In the genomic region with DNA sequence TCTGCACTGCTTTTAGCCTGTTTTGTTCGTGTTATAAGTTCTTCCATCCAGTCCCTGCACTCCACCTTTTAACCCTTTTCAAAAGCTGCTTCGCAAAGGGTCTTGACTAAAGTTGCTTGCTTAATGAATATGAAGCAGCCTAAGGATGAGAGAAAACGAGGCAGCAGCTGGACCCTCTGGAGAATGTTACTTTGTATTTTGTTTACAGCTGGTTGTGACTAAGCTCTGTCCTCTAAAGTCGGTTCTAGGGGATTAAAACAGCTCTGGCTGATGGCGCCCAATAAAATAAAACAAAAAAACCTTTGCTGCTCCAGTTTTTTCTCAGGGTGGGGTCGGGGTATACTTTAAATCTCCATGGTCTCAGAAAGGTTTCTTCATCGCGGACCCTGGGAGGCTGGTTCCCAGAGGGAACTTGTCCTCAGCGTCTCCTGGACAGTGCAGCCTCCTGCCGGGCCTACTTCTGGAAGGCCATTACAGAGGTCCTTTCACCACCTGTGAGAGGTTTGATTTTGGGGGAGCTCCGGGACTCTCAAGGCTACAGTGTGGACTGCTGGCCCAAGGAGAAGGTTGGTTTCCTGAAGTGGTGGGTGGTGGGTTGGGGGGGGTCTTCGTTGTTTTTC, we compare ENCODE assay signal across 8 cellular contexts. TPM values are rescaled to one million over a fixed set of nuclear protein-coding genes. Genes with fewer than 3 reads are reported as not detected.
DNase-seq lines count a peak whose midpoint lies in the region; ATAC-seq, FAIRE-seq and TF ChIP-seq lines count a peak whose summit lies in the region.

No MANE protein-coding gene starts in this region.

- no peak overlapping the region for H2AFZ ChIP-seq in mesenchymal stem cell (ENCODE audit: low read depth, low read length)

- H2BK15ac ChIP-seq in mesenchymal stem cell (ENCODE audit: low read depth, poor library complexity, severe bottlenecking), result no peak overlapping the region

- H3K4me1 ChIP-seq in CD8-positive, alpha-beta memory T cell (ENCODE audit: insufficient read depth, low read length), result peaks cover 37% of the 10 kb centered on the region
- H3K4me1 ChIP-seq in mesenchymal stem cell (ENCODE audit: control insufficient read depth, insufficient read depth, low read depth, low read length), result peaks cover 8% of the 10 kb centered on the region

- peak overlapping the region; percentile 52 for H3K4me3 ChIP-seq in CD8-positive, alpha-beta memory T cell (ENCODE audit: low read length)
- peak overlapping the region; percentile 46 to 91 for H3K4me3 ChIP-seq in mesenchymal stem cell (ENCODE audit: insufficient read depth in 1 of 2, low read depth in 1 of 2, low read length in 2 of 2)

- FAIRE-seq in HTR-8/SVneo (lab: Jason Lieb, UNC), result no peak

- no peaks in the 10 kb centered on the region for H3K9me3 ChIP-seq in CD8-positive, alpha-beta memory T cell (ENCODE audit: low read length)
- H3K9me3 ChIP-seq in KOPT-K1 (ENCODE audit: insufficient read depth, low read length, poor library complexity, severe bottlenecking) (no peaks in the 10 kb centered on the region), mesenchymal stem cell (ENCODE audit: control insufficient read depth, low read length) (no peaks in the 10 kb centered on the region)

- H2AK5ac ChIP-seq in mesenchymal stem cell (ENCODE audit: low read length, severe bottlenecking), result peak overlapping the region; percentile 54

- no peak overlapping the region for H3K18ac ChIP-seq in mesenchymal stem cell (ENCODE audit: low read depth in 1 of 2, low read length in 2 of 2)

- no peak overlapping the region for H2BK12ac ChIP-seq in mesenchymal stem cell (ENCODE audit: low read length in 2 of 2)

- no peak overlapping the region for H3K14ac ChIP-seq in mesenchymal stem cell (ENCODE audit: low read length in 2 of 2)

- ATAC-seq in HG03378 (IDR thresholded peaks at IDR 0.05; ENCODE audit: unreplicated experiment), result no peak

- H2BK5ac ChIP-seq in mesenchymal stem cell (ENCODE audit: low read depth, low read length, poor library complexity, severe bottlenecking), result no peak overlapping the region

- peaks cover 0 to 3% of the 10 kb centered on the region in 2 donors for H3K27me3 Mint-ChIP-seq in CD8-positive, alpha-beta memory T cell
- peaks cover 18% of the 10 kb centered on the region for H3K27me3 Mint-ChIP-seq in brain

- H4K91ac ChIP-seq in mesenchymal stem cell (ENCODE audit: low read length), result peak overlapping the region; percentile 5

- no peaks in the 10 kb centered on the region for H3K9me3 Mint-ChIP-seq in CD8-positive, alpha-beta memory T cell
- no peaks in the 10 kb centered on the region for H3K9me3 Mint-ChIP-seq in brain

- 54% methylated on average over 12 of the region's 12 CpGs for WGBS in mesenchymal stem cell

- peak overlapping the region in 1 of 2 experiments; percentile 89 for H3K4ac ChIP-seq in mesenchymal stem cell (ENCODE audit: low read depth in 1 of 2, low read length in 2 of 2)

- no peaks in the 10 kb centered on the region for H3K27me3 ChIP-seq in CD8-positive, alpha-beta memory T cell (ENCODE audit: insufficient read depth, low read length, poor library complexity, severe bottlenecking)
- H3K27me3 ChIP-seq in mesenchymal stem cell (ENCODE audit: control insufficient read depth in 1 of 2, insufficient read depth in 1 of 2, low read length in 2 of 2), result no peaks in the 10 kb centered on the region

- POLR2A ChIA-PET in CD8-positive, alpha-beta memory T cell (lab: Charles Lee), result interaction anchor here (0.6 to 5.1 kb wide), 18 partner anchors 9 to 292 kb away, joined by 3 to 153 read pairs (median 6); a partner anchor contains a TSS

- H3K27ac Mint-ChIP-seq in CD8-positive, alpha-beta memory T cell, result peak overlapping the region; percentile 93 to 99 (median 98)
- H3K27ac Mint-ChIP-seq in brain, result peak overlapping the region; percentile 97 to 99 (median 99)

- peak overlapping the region; percentile 52 for H3K27ac ChIP-seq in CD8-positive, alpha-beta memory T cell (ENCODE audit: low read depth, low read length)
- peak overlapping the region; percentile 82 for H3K27ac ChIP-seq in KOPT-K1 (ENCODE audit: low read depth, low read length, poor library complexity, severe bottlenecking)
- H3K27ac ChIP-seq in mesenchymal stem cell (ENCODE audit: low read length, poor library complexity, severe bottlenecking), result peak overlapping the region; percentile 69

- peaks cover 29% of the 10 kb centered on the region for H3K36me3 ChIP-seq in CD8-positive, alpha-beta memory T cell (ENCODE audit: insufficient read depth, low read length)
- H3K36me3 ChIP-seq in KOPT-K1 (ENCODE audit: insufficient read depth, low read length) (peaks cover 82% of the 10 kb centered on the region), mesenchymal stem cell (ENCODE audit: control insufficient read depth in 1 of 2, insufficient read depth in 2 of 2, low read depth in 1 of 2, low read length in 2 of 2) (peaks cover 21 to 50% of the 10 kb centered on the region in 2 experiments)

- DNase-seq in CD8-positive, alpha-beta memory T cell, result no peak
- DNase-seq in mesenchymal stem cell (peak; percentile 74), SIG-M5 (lab: John Stamatoyannopoulos, UW) (no peak), NCI-H510A (lab: John Stamatoyannopoulos, UW) (no peak), HTR-8/SVneo (ENCODE audit: insufficient read length, low spot score) (no peak)

- no peak for TF ChIP-seq CTCF in brain (conservative IDR thresholded peaks at IDR 0.05)

- no peak overlapping the region for H3K23ac ChIP-seq in mesenchymal stem cell (ENCODE audit: low read length in 2 of 2)

- H3K4me1 Mint-ChIP-seq in CD8-positive, alpha-beta memory T cell, result peaks cover 55 to 66% (median 66%) of the 10 kb centered on the region in 3 donors
- peaks cover 58% of the 10 kb centered on the region for H3K4me1 Mint-ChIP-seq in brain

- peak overlapping the region; percentile 83 for H3K9ac ChIP-seq in mesenchymal stem cell (ENCODE audit: low read length)

- peak overlapping the region; percentile 93 to 100 (median 97) for H3K4me3 Mint-ChIP-seq in CD8-positive, alpha-beta memory T cell
- H3K4me3 Mint-ChIP-seq in brain, result peak overlapping the region; percentile 87 to 98 (median 95)

- H3K36me3 Mint-ChIP-seq in CD8-positive, alpha-beta memory T cell, result peaks cover 6 to 63% (median 23%) of the 10 kb centered on the region in 3 donors
- peaks cover 63% of the 10 kb centered on the region for H3K36me3 Mint-ChIP-seq in brain

- H3K4me2 ChIP-seq in mesenchymal stem cell (ENCODE audit: low read length, poor library complexity, severe bottlenecking), result peak overlapping the region; percentile 73

- H3K79me1 ChIP-seq in mesenchymal stem cell (replicated peaks; ENCODE audit: low read length, poor library complexity, severe bottlenecking), result no peaks in the 10 kb centered on the region

- H2BK120ac ChIP-seq in mesenchymal stem cell (ENCODE audit: low read depth, low read length), result no peak overlapping the region

- H4K8ac ChIP-seq in mesenchymal stem cell (ENCODE audit: low read length), result peak overlapping the region; percentile 2

- CTCF ChIA-PET in CD8-positive, alpha-beta memory T cell (lab: Charles Lee), result interaction anchor here (0.8 to 3.5 kb wide), 12 partner anchors 8 to 59 kb away, joined by 3 to 30 read pairs (median 10); a partner anchor contains a TSS

RNA-seq across cellular contexts. Expression of a gene that starts 0.8 kb away (rescaled TPM):
- total RNA-seq in CD8-positive, alpha-beta memory T cell, result 100 to 1,000 TPM; 115 to 124 TPM
- polyA plus RNA-seq in CD8-positive, alpha-beta memory T cell, result 224 TPM
- 208 TPM for polyA plus RNA-seq in brain (ENCODE audit: insufficient read depth, low read depth, low replicate concordance)
- 94.6 TPM for polyA plus RNA-seq in mesenchymal stem cell (2013, experiment 1 of 2)
- 98.2 TPM for polyA plus RNA-seq in mesenchymal stem cell (2013, experiment 2 of 2)

RNA-seq across cellular contexts. Expression of a gene that starts 21.2 kb away (rescaled TPM):
- total RNA-seq in CD8-positive, alpha-beta memory T cell, result 100 to 1,000 TPM; 152 to 165 TPM
- 87.9 TPM for polyA plus RNA-seq in CD8-positive, alpha-beta memory T cell
- polyA plus RNA-seq in brain (ENCODE audit: insufficient read depth, low read depth, low replicate concordance), result 70.7 TPM
- 28.0 TPM for polyA plus RNA-seq in mesenchymal stem cell (2013, experiment 1 of 2)
- polyA plus RNA-seq in mesenchymal stem cell (2013, experiment 2 of 2), result 26.7 TPM

RNA-seq across cellular contexts. Expression of a gene that starts 40.0 kb away (rescaled TPM):
- 10 to 100 TPM; 19.5 to 20.0 TPM for total RNA-seq in CD8-positive, alpha-beta memory T cell
- 13.1 TPM for polyA plus RNA-seq in CD8-positive, alpha-beta memory T cell
- polyA plus RNA-seq in brain (ENCODE audit: insufficient read depth, low read depth, low replicate concordance), result 40.5 TPM
- 20.3 TPM for polyA plus RNA-seq in mesenchymal stem cell (2013, experiment 1 of 2)
- 19.6 TPM for polyA plus RNA-seq in mesenchymal stem cell (2013, experiment 2 of 2)

RNA-seq across cellular contexts. Expression of a gene that starts 44.7 kb away (rescaled TPM):
- 10 to 100 TPM; 24.1 to 25.7 TPM for total RNA-seq in CD8-positive, alpha-beta memory T cell
- polyA plus RNA-seq in CD8-positive, alpha-beta memory T cell, result 41.1 TPM
- polyA plus RNA-seq in brain (ENCODE audit: insufficient read depth, low read depth, low replicate concordance), result 37.9 TPM
- polyA plus RNA-seq in mesenchymal stem cell (2013, experiment 1 of 2), result 49.7 TPM
- polyA plus RNA-seq in mesenchymal stem cell (2013, experiment 2 of 2), result 48.2 TPM

RNA-seq across cellular contexts. Expression of a gene that starts 44.8 kb away (rescaled TPM):
- total RNA-seq in CD8-positive, alpha-beta memory T cell, result under 1 TPM; 0.20 to 0.27 TPM
- polyA plus RNA-seq in CD8-positive, alpha-beta memory T cell, result not detected
- 1.2 TPM for polyA plus RNA-seq in brain (ENCODE audit: insufficient read depth, low read depth, low replicate concordance)
- 0.15 TPM for polyA plus RNA-seq in mesenchymal stem cell (2013, experiment 1 of 2)
- 0.23 TPM for polyA plus RNA-seq in mesenchymal stem cell (2013, experiment 2 of 2)
